8 cellular contexts compared by ENCODE assay signal in the genomic region with DNA sequence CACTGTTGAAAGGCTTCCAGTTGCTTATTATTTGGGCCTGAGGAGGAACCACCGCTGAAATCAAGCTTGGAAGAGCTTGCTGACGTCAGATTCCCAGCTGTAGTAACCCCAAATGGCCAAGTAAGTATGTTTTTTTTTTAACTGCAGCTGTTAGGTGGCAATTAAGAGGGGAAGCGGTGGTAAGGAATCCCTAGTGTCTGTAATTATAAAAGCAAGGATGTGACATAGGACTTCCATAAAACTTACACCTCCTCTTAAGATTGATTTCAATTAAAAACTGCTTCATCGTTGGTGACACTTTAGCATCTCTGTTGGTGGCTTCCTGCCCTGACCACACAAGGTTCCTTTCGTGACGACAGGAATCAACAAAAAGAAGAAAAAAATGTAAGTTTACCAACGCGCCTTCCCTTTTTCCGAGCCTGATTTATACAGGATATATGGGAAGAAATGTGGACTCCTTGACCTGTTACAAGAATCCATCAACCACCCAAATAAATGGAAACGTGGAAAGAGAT.
A peak's percentile ranks its signal among the peaks of the same experiment; 100 is the strongest.
DNase-seq lines count a peak whose midpoint lies in the region; ATAC-seq and TF ChIP-seq lines count a peak whose summit lies in the region.

No MANE protein-coding gene starts in this region.

- peaks cover 0 to 10% (median 0%) of the 10 kb centered on the region in 11 experiments; a peak in 3 of 22 replicates for H3K36me3 ChIP-seq in BLaER1 treated with 17β-estradiol and CSF1 and Interleukin-3, amounts not matched to agents 10 nM and 100 nM
- no peaks in the 10 kb centered on the region for H3K36me3 ChIP-seq in neuron (ENCODE audit: insufficient read depth, low read length)

- peak overlapping the region; percentile 86 for H2AFZ ChIP-seq in neuron (ENCODE audit: low read depth, low read length)

- ATAC-seq in HG02840 (IDR thresholded peaks at IDR 0.05; ENCODE audit: low FRiP score, unreplicated experiment) = no peak

- no peaks in the 10 kb centered on the region for H3K27me3 ChIP-seq in BLaER1 treated with 17β-estradiol and CSF1 and Interleukin-3, amounts not matched to agents 10 nM and 100 nM
- no peaks in the 10 kb centered on the region for H3K27me3 ChIP-seq in neuron (ENCODE audit: insufficient read depth, low read length)

- DNase-seq in HS-27A (ENCODE audit: low read depth) (peak; percentile 15), erythroblast (lab: John Stamatoyannopoulos, UW) (peak; percentile 44 to 66), NCI-H774 (lab: John Stamatoyannopoulos, UW) (no peak), NCI-H1694 (lab: John Stamatoyannopoulos, UW) (no peak)
- DNase-seq in activated CD4-positive, alpha-beta T cell treated with anti-CD3 and anti-CD28 coated beads for 48 hours = peak; percentile 31

- H3K9me3 ChIP-seq in BLaER1 treated with 17β-estradiol and CSF1 and Interleukin-3, amounts not matched to agents 10 nM and 100 nM (replicated peaks in 1 of 11) = no peaks in the 10 kb centered on the region
- no peaks in the 10 kb centered on the region for H3K9me3 ChIP-seq in neuron (ENCODE audit: low read length)

- peak overlapping the region; percentile 79 to 99 (median 94) for H3K4me3 ChIP-seq in BLaER1 treated with 17β-estradiol and CSF1 and Interleukin-3, amounts not matched to agents 10 nM and 100 nM
- peak overlapping the region; percentile 81 for H3K4me3 ChIP-seq in neuron (ENCODE audit: low read length)

- peaks cover 32 to 50% (median 37%) of the 10 kb centered on the region in 10 experiments for H3K4me1 ChIP-seq in BLaER1 treated with 17β-estradiol and CSF1 and Interleukin-3, amounts not matched to agents 10 nM and 100 nM
- peaks cover 22% of the 10 kb centered on the region for H3K4me1 ChIP-seq in neuron (ENCODE audit: insufficient read depth, low read length)

- H3K4me2 ChIP-seq in BLaER1 treated with 17β-estradiol and CSF1 and Interleukin-3, amounts not matched to agents 10 nM and 100 nM = peak overlapping the region; percentile 65 to 97 (median 85)

- peak overlapping the region; percentile 91 to 100 (median 96) for H3K9ac ChIP-seq in BLaER1 treated with 17β-estradiol and CSF1 and Interleukin-3, amounts not matched to agents 10 nM and 100 nM

- H4K20me1 ChIP-seq in BLaER1 treated with 17β-estradiol and CSF1 and Interleukin-3, amounts not matched to agents 10 nM and 100 nM = peaks cover 0 to 47% (median 11%) of the 10 kb centered on the region in 11 experiments; a peak in 10 of 22 replicates

- peak overlapping the region; percentile 87 to 100 (median 91) for H3K27ac ChIP-seq in BLaER1 treated with 17β-estradiol and CSF1 and Interleukin-3, amounts not matched to agents 10 nM and 100 nM

- no peak for TF ChIP-seq POLR2A in erythroblast (IDR thresholded peaks at IDR 0.05; ENCODE audit: low read length)

Comparison
In these comparisons a context has a peak if more than half of its experiments do, and no peak if none do; other contexts are left out.
1. DNase-seq: peak in HS-27A (single experiment), activated CD4-positive, alpha-beta T cell treated with anti-CD3 and anti-CD28 coated beads for 48 hours (single experiment) and erythroblast (2 of 2); none in NCI-H774 (single experiment) and NCI-H1694 (single experiment).